Comparison of ENCODE assay signal across 8 cellular contexts in genomic region chr19:21851596-21852345, GRCh38. TPM values are rescaled to one million over a fixed set of nuclear protein-coding genes. Genes with fewer than 3 reads are reported as not detected.
A peak's percentile ranks its signal among the peaks of the same experiment; 100 is the strongest.
DNase-seq lines count a peak whose midpoint lies in the region; ATAC-seq and TF ChIP-seq lines count a peak whose summit lies in the region.

No MANE protein-coding gene starts in this region.

- peaks cover 16% of the 10 kb centered on the region for H3K36me3 Mint-ChIP-seq in type B pancreatic cell

- no peaks in the 10 kb centered on the region for H3K9me3 Mint-ChIP-seq in type B pancreatic cell

- H3K27ac Mint-ChIP-seq in type B pancreatic cell = peak overlapping the region; percentile 96

- H3K4me1 Mint-ChIP-seq in type B pancreatic cell (ENCODE audit: unreplicated experiment) = peaks cover 18% of the 10 kb centered on the region

- no peaks in the 10 kb centered on the region for H3K27me3 Mint-ChIP-seq in type B pancreatic cell

- DNase-seq in DMS79 treated with DMSO at 0.1 percent for 48 hours (lab: John Stamatoyannopoulos, UW) (peak; percentile 95), MV-4-11 (lab: John Stamatoyannopoulos, UW) (peak; percentile 94), T-helper 1 cell (peak; percentile 80 to 89 (median 84)), amygdala (lab: John Stamatoyannopoulos, UW) (peak; percentile 65 to 97 (median 90)), left cardiac atrium (peak; percentile 96), pons (ENCODE audit: low spot score) (peak; percentile 96), type B pancreatic cell (ENCODE audit: extremely low spot score, unreplicated experiment) (peak; percentile 96)

- intact Hi-C loops in left cardiac atrium (cut with DNase I) = no loop called here

- no peak for TF ChIP-seq CTCF in type B pancreatic cell (conservative IDR thresholded peaks at IDR 0.05)

- ATAC-seq in GM21737 (IDR thresholded peaks at IDR 0.05; ENCODE audit: unreplicated experiment) (peak; percentile 83), left cardiac atrium (peak; percentile 100)

- H3K4me3 Mint-ChIP-seq in type B pancreatic cell = peak overlapping the region; percentile 95

RNA-seq across cellular contexts. Expression of gene ZNF43, which starts 15.8 kb away (rescaled TPM):
- total RNA-seq in left cardiac atrium (1 to 10 TPM; 6.5 to 8.6 TPM), type B pancreatic cell (ENCODE audit: low replicate concordance) (31.2 and 53.9 TPM in 2 replicates)

Comparison
In these comparisons a context has a peak if more than half of its experiments do, and no peak if none do; other contexts are left out.
1. Peak in every context shown above with its lines: DNase-seq and ATAC-seq.